In the genomic region with DNA sequence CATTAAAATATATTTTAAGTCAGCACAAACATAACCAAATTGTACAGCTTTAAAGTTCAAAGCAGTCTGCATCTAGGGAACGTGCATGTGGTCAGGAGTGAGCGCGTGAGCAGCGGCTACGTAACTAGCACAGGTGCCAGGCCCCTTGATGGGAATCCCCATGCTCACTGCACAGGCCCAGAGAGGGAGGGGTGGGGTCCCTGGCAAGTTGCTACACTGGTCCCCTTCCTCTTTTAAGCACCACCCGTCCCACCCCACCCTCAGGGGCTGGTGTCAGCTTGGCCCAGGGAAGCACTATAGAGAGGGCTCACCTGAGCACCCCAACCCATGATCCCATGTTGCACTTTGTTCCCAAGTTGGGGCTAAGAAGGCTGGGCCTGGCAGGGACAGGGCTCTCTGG, we compare ENCODE assay signal across 8 cellular contexts. TPM values are rescaled to one million over a fixed set of nuclear protein-coding genes. Genes with fewer than 3 reads are reported as not detected.
DNase-seq lines count a peak whose midpoint lies in the region; TF ChIP-seq lines count a peak whose summit lies in the region.

No MANE protein-coding gene starts in this region.

- TF ChIP-seq CTCF in GM12865 (IDR thresholded peaks at IDR 0.05; ENCODE audit: insufficient read depth, low read depth, low read length, missing control alignments): no peak
- no peak for TF ChIP-seq CTCF in neural crest cell (conservative IDR thresholded peaks at IDR 0.05)

- H3K36me3 ChIP-seq in SJCRH30 (peaks cover 4% of the 10 kb centered on the region; the same call in 1 of the 2 replicates), endocrine pancreas (ENCODE audit: control insufficient read depth, insufficient read depth, low read length) (peaks cover 2% of the 10 kb centered on the region)

- H3K4me1 ChIP-seq in SJCRH30 (no peaks in the 10 kb centered on the region), endocrine pancreas (ENCODE audit: control insufficient read depth, insufficient read depth, low read length) (no peaks in the 10 kb centered on the region)

- H3K9me3 Mint-ChIP-seq in neural crest cell: no peaks in the 10 kb centered on the region

- peak overlapping the region; percentile 100 for H3K27ac Mint-ChIP-seq in neural crest cell (ENCODE audit: unreplicated experiment)

- H3K4me3 ChIP-seq in GM12865 (ENCODE audit: low read depth, low read length) (peak overlapping the region; percentile 85), SJCRH30 (peak overlapping the region; percentile 77), endocrine pancreas (ENCODE audit: control insufficient read depth, insufficient read depth, low read length) (no peak overlapping the region)

- peaks cover 10% of the 10 kb centered on the region for H3K27me3 Mint-ChIP-seq in neural crest cell (ENCODE audit: low read depth)

- peak overlapping the region; percentile 98 for H3K4me3 Mint-ChIP-seq in neural crest cell

- no peaks in the 10 kb centered on the region for H3K9me3 ChIP-seq in SJCRH30 (replicated peaks)
- no peaks in the 10 kb centered on the region for H3K9me3 ChIP-seq in endocrine pancreas (ENCODE audit: control insufficient read depth, low read length)

- peaks cover 24% of the 10 kb centered on the region for H3K4me1 Mint-ChIP-seq in neural crest cell

- DNase-seq in GM12865 (ENCODE audit: low read depth) (peak; percentile 59), SJCRH30 (no peak), neural crest cell (ENCODE audit: low read depth, low spot score) (no peak), NCI-H1694 (lab: John Stamatoyannopoulos, UW) (no peak), NCI-H1417 (lab: John Stamatoyannopoulos, UW) (no peak), NCI-H446 treated with DMSO at 0.1 percent for 48 hours (lab: John Stamatoyannopoulos, UW) (no peak), NCI-H2171 treated with DMSO at 0.1 percent for 48 hours (lab: John Stamatoyannopoulos, UW) (no peak)

- no peaks in the 10 kb centered on the region for H3K27me3 ChIP-seq in SJCRH30
- H3K27me3 ChIP-seq in endocrine pancreas (ENCODE audit: control insufficient read depth, insufficient read depth, low read length): no peaks in the 10 kb centered on the region

- peaks cover 6% of the 10 kb centered on the region for H3K36me3 Mint-ChIP-seq in neural crest cell (ENCODE audit: low read depth)

- peak overlapping the region; percentile 63 for H3K9ac ChIP-seq in endocrine pancreas (ENCODE audit: control insufficient read depth, insufficient read depth, low read length)

- H3K27ac ChIP-seq in SJCRH30: peak overlapping the region; percentile 69

RNA-seq across cellular contexts. Expression of a gene that starts 0.8 kb away (rescaled TPM):
- 12.9 and 14.6 TPM in 2 replicates for total RNA-seq in SJCRH30 (2014; rRNA removed; shearing (Covaris generic))
- 40.1 and 46.1 TPM in 2 replicates for total RNA-seq in neural crest cell

RNA-seq across cellular contexts. Expression of a gene that starts 5.1 kb away (rescaled TPM):
- total RNA-seq in SJCRH30 (2014; rRNA removed; shearing (Covaris generic)): 3.9 and 4.2 TPM in 2 replicates
- 0.89 and 0.96 TPM in 2 replicates for total RNA-seq in neural crest cell

RNA-seq across cellular contexts. Expression of a gene that starts 35.2 kb away (rescaled TPM):
- total RNA-seq in SJCRH30 (2014; rRNA removed; shearing (Covaris generic)): 12.0 and 12.3 TPM in 2 replicates
- 42.4 and 44.9 TPM in 2 replicates for total RNA-seq in neural crest cell

RNA-seq across cellular contexts. Expression of a gene that starts 35.3 kb away (rescaled TPM):
- total RNA-seq in SJCRH30 (2014; rRNA removed; shearing (Covaris generic)): 0.84 and 3.3 TPM in 2 replicates
- total RNA-seq in neural crest cell: 15.0 and 18.1 TPM in 2 replicates

RNA-seq across cellular contexts. Expression of a gene that starts 50.4 kb away (rescaled TPM):
- total RNA-seq in SJCRH30 (2014; rRNA removed; shearing (Covaris generic)): 61.8 and 63.0 TPM in 2 replicates
- 150 and 162 TPM in 2 replicates for total RNA-seq in neural crest cell
